8 cellular contexts compared by ENCODE assay signal in genomic region chr1:39196244-39197215, GRCh38.
A peak's percentile ranks its signal among the peaks of the same experiment; 100 is the strongest.
DNase-seq lines count a peak whose midpoint lies in the region; ATAC-seq and TF ChIP-seq lines count a peak whose summit lies in the region.

No MANE protein-coding gene starts in this region.

- peak; percentile 68 for DNase-seq in activated CD4-positive, alpha-beta T cell treated with anti-CD3 and anti-CD28 coated beads for 48 hours
- DNase-seq in erythroblast (lab: John Stamatoyannopoulos, UW) (peak; percentile 71 to 84), NCI-H1105 (lab: John Stamatoyannopoulos, UW) (no peak), putamen (ENCODE audit: low spot score) (no peak), cerebellar nuclear complex (lab: John Stamatoyannopoulos, UW) (no peak)
- peak; percentile 32 to 52 for DNase-seq in stimulated activated CD8-positive, alpha-beta memory T cell treated with anti-CD3 and anti-CD28 coated beads, Interleukin-15, amount 100 ng/mL, for 4 hours (ENCODE audit: low read depth in 2 of 2)

- H3K9me2 ChIP-seq in Loucy (replicated peaks; ENCODE audit: low read depth, low read length): no peaks in the 10 kb centered on the region

- H3K79me2 ChIP-seq in Loucy (ENCODE audit: insufficient read depth, low read length): peaks cover 72% of the 10 kb centered on the region

- no peak overlapping the region for H2AFZ ChIP-seq in Loucy (ENCODE audit: low read length)

- TF ChIP-seq POLR2A in erythroblast (IDR thresholded peaks at IDR 0.05; ENCODE audit: low read length): peak; percentile 28

- no peaks in the 10 kb centered on the region for H4K20me1 ChIP-seq in Loucy (ENCODE audit: insufficient read depth, low read length, poor library complexity, severe bottlenecking)

- H3K4me1 ChIP-seq in Loucy (ENCODE audit: insufficient read depth, low read length, poor library complexity, severe bottlenecking): peaks cover 76% of the 10 kb centered on the region

- peak overlapping the region; percentile 74 for H3K4me3 ChIP-seq in Loucy (ENCODE audit: low read length, poor library complexity, severe bottlenecking)

- H3K27me3 ChIP-seq in Loucy (ENCODE audit: insufficient read depth, low read length, poor library complexity, severe bottlenecking): no peaks in the 10 kb centered on the region

- no peaks in the 10 kb centered on the region for H3K9me3 ChIP-seq in Loucy (ENCODE audit: insufficient read depth, low read depth, low read length)

- peak overlapping the region; percentile 94 for H3K9ac ChIP-seq in Loucy (ENCODE audit: low read depth, low read length, poor library complexity, severe bottlenecking)

- H3K4me2 ChIP-seq in Loucy (ENCODE audit: low read depth, low read length, poor library complexity, severe bottlenecking): peak overlapping the region; percentile 93

- no peak for TF ChIP-seq CTCF in Loucy (conservative IDR thresholded peaks at IDR 0.05; ENCODE audit: low read length)

- no peaks in the 10 kb centered on the region for H3K36me3 ChIP-seq in Loucy (ENCODE audit: insufficient read depth, low read length)

- ATAC-seq in GM18511 (IDR thresholded peaks at IDR 0.05; ENCODE audit: unreplicated experiment): peak; percentile 53

- peaks cover 26% of the 10 kb centered on the region for H3F3A ChIP-seq in Loucy (ENCODE audit: low read depth)

Comparison
In these comparisons a context has a peak if more than half of its experiments do, and no peak if none do; other contexts are left out.
1. DNase-seq: peak in activated CD4-positive, alpha-beta T cell treated with anti-CD3 and anti-CD28 coated beads for 48 hours (single experiment), erythroblast (2 of 2) and stimulated activated CD8-positive, alpha-beta memory T cell treated with anti-CD3 and anti-CD28 coated beads, Interleukin-15, amount 100 ng/mL, for 4 hours (2 of 2); none in NCI-H1105 (single experiment), putamen (single experiment) and cerebellar nuclear complex (0 of 2).